ENCODE assay signal across 18 cellular contexts in the genomic region with DNA sequence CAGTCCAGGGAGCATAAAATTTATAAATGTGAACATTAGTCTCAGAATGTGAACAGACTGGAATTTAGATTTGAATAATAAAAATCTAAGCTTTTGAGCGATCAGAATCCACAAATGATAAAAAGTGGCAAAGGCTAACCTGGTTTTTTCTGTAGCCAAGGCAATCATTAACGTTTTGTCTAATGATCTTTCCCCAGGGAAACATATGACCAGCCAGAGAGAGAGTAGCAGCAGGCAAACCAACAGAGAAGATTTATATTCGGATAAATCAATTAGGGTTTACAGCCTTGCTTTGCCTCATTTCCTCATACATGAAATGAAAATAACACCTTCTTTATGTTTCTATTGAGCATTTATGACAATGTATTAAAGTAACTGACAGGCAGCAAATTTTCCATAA.
"Had no signal": no experiment of that assay in that cellular context is flagged by ENCODE, and none has a peak within 500 bp of the region (broad histone marks: within the 10 kb centered on the region; RNA-seq: fewer than 3 reads in every experiment).

No MANE protein-coding gene starts in this region.

- H3K27ac ChIP-seq: breast epithelium, esophagus muscularis mucosa, lower lobe of right lung, tibial artery, vagina had no signal

- H3K36me3 ChIP-seq: breast epithelium had no signal

- H3K4me3 ChIP-seq: breast epithelium, esophagus muscularis mucosa, lower lobe of right lung, tibial artery, vagina had no signal

- H3K9me3 ChIP-seq: breast epithelium, esophagus muscularis mucosa, lower lobe of right lung, tibial artery, vagina had no signal

- H3K4me1 Mint-ChIP-seq: activated naive CD8-positive, alpha-beta T cell treated with anti-CD3 and anti-CD28 coated beads, Interleukin-2, amount 50 U/mL, for 24 hours had no signal

- H3K27me3 Mint-ChIP-seq: activated CD4-positive, alpha-beta memory T cell treated with anti-CD3 and anti-CD28 coated beads, Interleukin-2, amount 10 ng/mL, durations not matched to agents 7 days and 5 days; activated naive CD8-positive, alpha-beta T cell treated with anti-CD3 and anti-CD28 coated beads, Interleukin-2, amount 50 U/mL, for 24 hours had no signal

- H3K9me3 Mint-ChIP-seq: activated CD4-positive, alpha-beta memory T cell treated with anti-CD3 and anti-CD28 coated beads, Interleukin-2, amount 10 ng/mL, durations not matched to agents 7 days and 5 days; activated naive CD4-positive, alpha-beta T cell treated with anti-CD3 and anti-CD28 coated beads for 36 hours; activated naive CD8-positive, alpha-beta T cell treated with anti-CD3 and anti-CD28 coated beads, Interleukin-2, amount 50 U/mL, for 24 hours; natural killer cell; T-helper 2 cell treated with Interferon-gamma antibody and Interleukin-4, amounts not matched to agents 5 μg/mL and 100 μg/mL, for 36 hours had no signal

- ATAC-seq: activated naive CD8-positive, alpha-beta T cell treated with anti-CD3 and anti-CD28 coated beads, Interleukin-2, amount 50 U/mL, for 24 hours; lower lobe of right lung; natural killer cell had no signal

- DNase-seq: activated CD4-positive, alpha-beta memory T cell treated with anti-CD3 and anti-CD28 coated beads, Interleukin-2, amount 10 ng/mL, durations not matched to agents 7 days and 5 days; activated naive CD4-positive, alpha-beta T cell treated with anti-CD3 and anti-CD28 coated beads for 36 hours; activated naive CD8-positive, alpha-beta T cell treated with anti-CD3 and anti-CD28 coated beads, Interleukin-2, amount 50 U/mL, for 24 hours; activated T-cell treated with anti-CD3 and anti-CD28 coated beads, Interleukin-2, amount 50 U/mL, for 1 hour; anterior cingulate cortex; cerebellar nuclear complex; cortex of kidney; lower lobe of right lung; natural killer cell; stimulated activated CD4-positive, alpha-beta T cell treated with anti-CD3 and anti-CD28 coated beads, Interleukin-12 subunit alpha, Interleukin-12 subunit beta, amount 100 ng/mL, for 4 hours; stimulated activated CD4-positive, alpha-beta T cell treated with anti-CD3 and anti-CD28 coated beads, Interleukin-1b, Interleukin-23, amount 100 ng/mL, for 48 hours; stimulated activated CD8-positive, alpha-beta memory T cell treated with anti-CD3 and anti-CD28 coated beads, Interleukin-4, amount 100 ng/mL, for 48 hours; stimulated activated naive CD4-positive, alpha-beta T cell treated with Interleukin-2 at 50 U/mL for 16 hours; tibial artery had no signal

- H3K27me3 ChIP-seq: breast epithelium, esophagus muscularis mucosa, tibial artery, vagina had no signal

- H3K27ac Mint-ChIP-seq: activated CD4-positive, alpha-beta memory T cell treated with anti-CD3 and anti-CD28 coated beads, Interleukin-2, amount 10 ng/mL, durations not matched to agents 7 days and 5 days; activated naive CD4-positive, alpha-beta T cell treated with anti-CD3 and anti-CD28 coated beads for 36 hours; activated naive CD8-positive, alpha-beta T cell treated with anti-CD3 and anti-CD28 coated beads, Interleukin-2, amount 50 U/mL, for 24 hours; T-helper 2 cell treated with Interferon-gamma antibody and Interleukin-4, amounts not matched to agents 5 μg/mL and 100 μg/mL, for 36 hours had no signal

- H3K4me1 ChIP-seq: breast epithelium, lower lobe of right lung had no signal

- H3K4me3 Mint-ChIP-seq: activated CD4-positive, alpha-beta memory T cell treated with anti-CD3 and anti-CD28 coated beads, Interleukin-2, amount 10 ng/mL, durations not matched to agents 7 days and 5 days; activated naive CD4-positive, alpha-beta T cell treated with anti-CD3 and anti-CD28 coated beads for 36 hours; activated naive CD8-positive, alpha-beta T cell treated with anti-CD3 and anti-CD28 coated beads, Interleukin-2, amount 50 U/mL, for 24 hours; natural killer cell; T-helper 2 cell treated with Interferon-gamma antibody and Interleukin-4, amounts not matched to agents 5 μg/mL and 100 μg/mL, for 36 hours had no signal
